ENCODE assay signal across 8 cellular contexts in genomic region chr14:26596722-26597030, GRCh38. TPM values are rescaled to one million over a fixed set of nuclear protein-coding genes. Genes with fewer than 3 reads are reported as not detected.
DNase-seq lines count a peak whose midpoint lies in the region; ATAC-seq lines count a peak whose summit lies in the region.

No MANE protein-coding gene starts in this region.

- DNase-seq in DMS153 treated with DMSO at 0.1 percent for 48 hours (lab: John Stamatoyannopoulos, UW; ENCODE audit: unreplicated experiment) = peak; percentile 26
- DNase-seq in DMS153 (lab: John Stamatoyannopoulos, UW) = no peak
- DNase-seq in activated naive CD8-positive, alpha-beta T cell treated with anti-CD3 and anti-CD28 coated beads, Interleukin-2, amount 10 ng/mL, durations not matched to agents 7 days and 5 days = no peak
- DNase-seq in NCI-H774 (lab: John Stamatoyannopoulos, UW) = no peak
- no peak for DNase-seq in stimulated activated naive B cell treated with anti-CD40 and anti-IgM and Interleukin-4, amounts not matched to agents 10 μg/mL and 1 μg/mL and 100 μg/mL, for 72 hours

- H3K9ac ChIP-seq in stomach smooth muscle (ENCODE audit: low read length in 2 of 2) = peak overlapping the region; percentile 56 to 63

- ATAC-seq in activated naive CD8-positive, alpha-beta T cell treated with anti-CD3 and anti-CD28 coated beads, Interleukin-2, amount 10 ng/mL, durations not matched to agents 7 days and 5 days (ENCODE audit: low read depth) = no peak
- ATAC-seq in HG03520 (IDR thresholded peaks at IDR 0.05; ENCODE audit: unreplicated experiment) = no peak
- no peak for ATAC-seq in stimulated activated naive B cell treated with anti-CD40 and anti-IgM and Interleukin-4, amounts not matched to agents 10 μg/mL and 1 μg/mL and 100 μg/mL, for 72 hours (replicated peaks)

- H3K36me3 Mint-ChIP-seq in activated naive CD8-positive, alpha-beta T cell treated with anti-CD3 and anti-CD28 coated beads, Interleukin-2, amount 10 ng/mL, durations not matched to agents 7 days and 5 days = no peaks in the 10 kb centered on the region
- H3K36me3 Mint-ChIP-seq in stimulated activated naive B cell treated with anti-CD40 and anti-IgM and Interleukin-4, amounts not matched to agents 10 μg/mL and 1 μg/mL and 100 μg/mL, for 72 hours = no peaks in the 10 kb centered on the region

- POLR2A ChIA-PET in activated naive CD8-positive, alpha-beta T cell treated with anti-CD3 and anti-CD28 coated beads, Interleukin-2, amount 10 ng/mL, durations not matched to agents 7 days and 5 days (lab: Charles Lee) = no interaction called here

- no peaks in the 10 kb centered on the region for H3K4me1 Mint-ChIP-seq in activated naive CD8-positive, alpha-beta T cell treated with anti-CD3 and anti-CD28 coated beads, Interleukin-2, amount 10 ng/mL, durations not matched to agents 7 days and 5 days
- H3K4me1 Mint-ChIP-seq in stimulated activated naive B cell treated with anti-CD40 and anti-IgM and Interleukin-4, amounts not matched to agents 10 μg/mL and 1 μg/mL and 100 μg/mL, for 72 hours = peaks cover 5 to 6% of the 10 kb centered on the region in 2 donors

- peaks cover 2% of the 10 kb centered on the region for H3K9me3 ChIP-seq in iPS-18c (ENCODE audit: control insufficient read depth, insufficient read depth, low read length)
- H3K9me3 ChIP-seq in stomach smooth muscle (ENCODE audit: control insufficient read depth in 2 of 2, low read length in 2 of 2) = no peaks in the 10 kb centered on the region

- no peaks in the 10 kb centered on the region for H3K9me3 Mint-ChIP-seq in activated naive CD8-positive, alpha-beta T cell treated with anti-CD3 and anti-CD28 coated beads, Interleukin-2, amount 10 ng/mL, durations not matched to agents 7 days and 5 days
- peaks cover 0 to 1% of the 10 kb centered on the region in 2 donors for H3K9me3 Mint-ChIP-seq in stimulated activated naive B cell treated with anti-CD40 and anti-IgM and Interleukin-4, amounts not matched to agents 10 μg/mL and 1 μg/mL and 100 μg/mL, for 72 hours

- H3K4me3 ChIP-seq in iPS-18c (ENCODE audit: insufficient read depth, low read depth, low read length) (peak overlapping the region; percentile 64), stomach smooth muscle (ENCODE audit: low read length in 2 of 2) (peak overlapping the region; percentile 76 to 81)

- no peak overlapping the region for H3K27ac Mint-ChIP-seq in activated naive CD8-positive, alpha-beta T cell treated with anti-CD3 and anti-CD28 coated beads, Interleukin-2, amount 10 ng/mL, durations not matched to agents 7 days and 5 days
- no peak overlapping the region for H3K27ac Mint-ChIP-seq in stimulated activated naive B cell treated with anti-CD40 and anti-IgM and Interleukin-4, amounts not matched to agents 10 μg/mL and 1 μg/mL and 100 μg/mL, for 72 hours

- peak overlapping the region; percentile 67 for H3K4me3 Mint-ChIP-seq in activated naive CD8-positive, alpha-beta T cell treated with anti-CD3 and anti-CD28 coated beads, Interleukin-2, amount 10 ng/mL, durations not matched to agents 7 days and 5 days
- no peak overlapping the region for H3K4me3 Mint-ChIP-seq in stimulated activated naive B cell treated with anti-CD40 and anti-IgM and Interleukin-4, amounts not matched to agents 10 μg/mL and 1 μg/mL and 100 μg/mL, for 72 hours

- H3K36me3 ChIP-seq in stomach smooth muscle (ENCODE audit: control insufficient read depth in 2 of 2, insufficient read depth in 2 of 2, low read length in 2 of 2) = no peaks in the 10 kb centered on the region

- H3K27me3 Mint-ChIP-seq in activated naive CD8-positive, alpha-beta T cell treated with anti-CD3 and anti-CD28 coated beads, Interleukin-2, amount 10 ng/mL, durations not matched to agents 7 days and 5 days = peaks cover 31% of the 10 kb centered on the region
- H3K27me3 Mint-ChIP-seq in stimulated activated naive B cell treated with anti-CD40 and anti-IgM and Interleukin-4, amounts not matched to agents 10 μg/mL and 1 μg/mL and 100 μg/mL, for 72 hours = peaks cover 47% of the 10 kb centered on the region in 2 donors

- H3K27ac ChIP-seq in stomach smooth muscle (ENCODE audit: low read length) = no peak overlapping the region

- no peaks in the 10 kb centered on the region for H3K4me1 ChIP-seq in stomach smooth muscle (ENCODE audit: control insufficient read depth, insufficient read depth, low read length)

- H3K27me3 ChIP-seq in stomach smooth muscle (ENCODE audit: control insufficient read depth in 1 of 2, insufficient read depth in 2 of 2, low read length in 2 of 2) = no peaks in the 10 kb centered on the region

RNA-seq across cellular contexts. Expression of gene NOVA1, which starts 1.2 kb away (rescaled TPM):
- total RNA-seq in activated naive CD8-positive, alpha-beta T cell treated with anti-CD3 and anti-CD28 coated beads, Interleukin-2, amount 10 ng/mL, durations not matched to agents 7 days and 5 days = under 1 TPM; 0.39 to 0.40 TPM
